Comparison of ENCODE assay signal across 8 cellular contexts in the genomic region with DNA sequence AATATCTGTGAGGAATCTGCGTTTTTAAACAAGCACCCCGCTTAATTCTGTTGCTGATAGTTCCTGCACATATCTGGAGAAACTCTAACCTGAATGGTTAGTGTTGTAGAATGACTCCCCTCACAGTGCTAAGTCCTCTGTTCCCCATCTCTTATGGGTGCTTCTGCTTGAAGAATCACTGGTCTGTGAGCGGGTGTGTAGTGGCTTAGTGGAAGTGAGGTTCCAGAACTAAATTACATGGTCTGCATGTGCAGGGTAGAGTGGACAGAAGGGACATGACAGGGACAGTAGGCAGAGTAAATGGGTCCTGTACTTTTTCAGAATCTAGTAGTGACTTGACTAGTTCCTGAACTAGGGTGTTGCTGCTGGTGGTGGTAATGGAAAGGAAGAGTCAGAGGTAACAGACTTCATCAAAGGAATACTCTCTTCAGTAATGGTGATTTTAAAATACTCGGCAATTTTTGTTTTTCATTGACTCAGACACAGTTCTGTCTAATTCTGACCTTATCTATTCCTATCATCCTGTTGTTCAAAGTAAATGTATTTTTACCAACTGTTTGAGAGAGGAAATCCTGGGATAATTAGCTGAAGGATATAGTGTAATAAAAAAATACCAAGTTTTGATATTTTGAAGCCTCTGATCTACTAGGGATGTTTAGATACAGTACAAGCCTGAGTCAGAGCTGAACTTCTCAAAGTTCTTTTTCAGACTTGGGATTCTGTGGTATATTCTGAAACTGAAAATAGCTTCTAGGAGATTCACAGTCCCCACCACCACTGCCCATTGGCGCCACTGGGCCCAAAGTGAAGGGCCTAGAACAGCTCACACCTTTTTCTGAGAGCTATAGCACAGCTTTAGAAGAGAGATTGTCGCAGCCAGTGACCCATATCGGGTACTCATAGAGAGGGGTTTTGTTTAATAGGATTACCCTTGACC. TPM values are rescaled to one million over a fixed set of nuclear protein-coding genes. Genes with fewer than 3 reads are reported as not detected.
A peak's percentile ranks its signal among the peaks of the same experiment; 100 is the strongest.
DNase-seq lines count a peak whose midpoint lies in the region; ATAC-seq and TF ChIP-seq lines count a peak whose summit lies in the region.

No MANE protein-coding gene starts in this region.

- H3K27me3 ChIP-seq in cardiac muscle cell, result no peaks in the 10 kb centered on the region
- H3K27me3 ChIP-seq in trophoblast cell (ENCODE audit: insufficient read depth, low read length), result no peaks in the 10 kb centered on the region

- H3K36me3 ChIP-seq in cardiac muscle cell (no peaks in the 10 kb centered on the region), trophoblast cell (ENCODE audit: control insufficient read depth in 1 of 2, insufficient read depth in 2 of 2, low read length in 2 of 2) (peaks cover 0 to 3% of the 10 kb centered on the region in 2 experiments)

- peak overlapping the region; percentile 75 for H3K18ac ChIP-seq in trophoblast cell (ENCODE audit: low read length)

- H3K79me2 ChIP-seq in trophoblast cell (ENCODE audit: control insufficient read depth, insufficient read depth, low read length, poor library complexity), result peaks cover 4% of the 10 kb centered on the region

- peaks cover 13% of the 10 kb centered on the region for H3K36me3 Mint-ChIP-seq in activated T-helper 1 cell treated with anti-CD3 and anti-CD28 coated beads, Interleukin-12 subunit alpha, Interleukin-12 subunit beta, Interleukin-2, Interleukin-4 antibody, amounts not matched to agents 30 ng/mL and 10 ng/mL and 1 ng/mL, durations not matched to agents 14 hours and 24 hours and 36 hours (ENCODE audit: low read depth)

- H4K8ac ChIP-seq in trophoblast cell (ENCODE audit: low read depth, low read length), result no peak overlapping the region

- H3K79me1 ChIP-seq in trophoblast cell (ENCODE audit: low read length), result peaks cover 2% of the 10 kb centered on the region

- no peak overlapping the region for H3K4me2 ChIP-seq in trophoblast cell (ENCODE audit: low read length)

- H3K23ac ChIP-seq in trophoblast cell (ENCODE audit: low read length), result no peak overlapping the region

- no peak overlapping the region for H3K4me3 ChIP-seq in cardiac muscle cell
- H3K4me3 ChIP-seq in trophoblast cell (ENCODE audit: low read depth, low read length), result no peak overlapping the region

- peaks cover 2% of the 10 kb centered on the region for H3K27me3 Mint-ChIP-seq in activated T-helper 1 cell treated with anti-CD3 and anti-CD28 coated beads, Interleukin-12 subunit alpha, Interleukin-12 subunit beta, Interleukin-2, Interleukin-4 antibody, amounts not matched to agents 30 ng/mL and 10 ng/mL and 1 ng/mL, durations not matched to agents 14 hours and 24 hours and 36 hours (ENCODE audit: insufficient read depth)

- peaks cover 62% of the 10 kb centered on the region for H3K4me1 ChIP-seq in cardiac muscle cell (ENCODE audit: low read depth)
- H3K4me1 ChIP-seq in trophoblast cell (ENCODE audit: control insufficient read depth in 1 of 2, insufficient read depth in 2 of 2, low read length in 2 of 2), result peaks cover 3 to 6% of the 10 kb centered on the region in 2 experiments

- no peak overlapping the region for H2BK120ac ChIP-seq in trophoblast cell (ENCODE audit: insufficient read depth, low read length, poor library complexity)

- no peak overlapping the region for H3K4me3 Mint-ChIP-seq in activated T-helper 1 cell treated with anti-CD3 and anti-CD28 coated beads, Interleukin-12 subunit alpha, Interleukin-12 subunit beta, Interleukin-2, Interleukin-4 antibody, amounts not matched to agents 30 ng/mL and 10 ng/mL and 1 ng/mL, durations not matched to agents 14 hours and 24 hours and 36 hours

- H2BK5ac ChIP-seq in trophoblast cell (ENCODE audit: low read depth, low read length, poor library complexity), result no peak overlapping the region

- no peaks in the 10 kb centered on the region for H3K9me3 Mint-ChIP-seq in activated T-helper 1 cell treated with anti-CD3 and anti-CD28 coated beads, Interleukin-12 subunit alpha, Interleukin-12 subunit beta, Interleukin-2, Interleukin-4 antibody, amounts not matched to agents 30 ng/mL and 10 ng/mL and 1 ng/mL, durations not matched to agents 14 hours and 24 hours and 36 hours

- H3K4ac ChIP-seq in trophoblast cell (ENCODE audit: low read depth, low read length), result no peak overlapping the region

- no peak overlapping the region for H3K14ac ChIP-seq in trophoblast cell (ENCODE audit: low read length)

- H3K9me3 ChIP-seq in cardiac muscle cell (ENCODE audit: low read depth) (no peaks in the 10 kb centered on the region), trophoblast cell (ENCODE audit: insufficient read depth, low read depth, low read length) (no peaks in the 10 kb centered on the region)

- no peak overlapping the region for H4K91ac ChIP-seq in trophoblast cell (ENCODE audit: low read depth, low read length)

- peak overlapping the region; percentile 75 for H3K27ac ChIP-seq in cardiac muscle cell
- H3K27ac ChIP-seq in trophoblast cell (ENCODE audit: low read depth, low read length), result no peak overlapping the region

- H2BK12ac ChIP-seq in trophoblast cell (ENCODE audit: low read length), result no peak overlapping the region

- peak overlapping the region; percentile 63 for H3K27ac Mint-ChIP-seq in activated T-helper 1 cell treated with anti-CD3 and anti-CD28 coated beads, Interleukin-12 subunit alpha, Interleukin-12 subunit beta, Interleukin-2, Interleukin-4 antibody, amounts not matched to agents 30 ng/mL and 10 ng/mL and 1 ng/mL, durations not matched to agents 14 hours and 24 hours and 36 hours

- peak; percentile 85 for ATAC-seq in HG03064 (IDR thresholded peaks at IDR 0.05; ENCODE audit: low read depth, unreplicated experiment)

- intact Hi-C loops in cardiac septum (cut with DNase I), result no loop called here
- intact Hi-C loops in activated T-helper 1 cell treated with anti-CD3 and anti-CD28 coated beads, Interleukin-12 subunit alpha, Interleukin-12 subunit beta, Interleukin-2, Interleukin-4 antibody, amounts not matched to agents 30 ng/mL and 10 ng/mL and 1 ng/mL, durations not matched to agents 14 hours and 24 hours and 36 hours (cut with micrococcal nuclease), result loop anchor here (1.0 to 2.0 kb wide), 3 partner anchors 12 to 56 kb away; partner anchors contain the start of gene FNDC3B

- H4K12ac ChIP-seq in trophoblast cell (ENCODE audit: low read depth, low read length), result no peak overlapping the region

- no peak overlapping the region for H2AK5ac ChIP-seq in trophoblast cell (ENCODE audit: low read length)

- no peak overlapping the region for H2AFZ ChIP-seq in trophoblast cell (ENCODE audit: insufficient read depth, low read length, poor library complexity)

- WGBS in trophoblast cell (ENCODE audit: extremely low coverage, insufficient coverage, insufficient read length), result no CpG with 5 or more reads among the region's 7 CpGs

- no peak overlapping the region for H3K9ac ChIP-seq in trophoblast cell (ENCODE audit: low read length)

- DNase-seq in cardiac muscle cell (ENCODE audit: low read depth in 1 of 2, low spot score in 1 of 2) (peak in 1 of 2 donors; percentile 29), cardiac septum (ENCODE audit: low spot score) (no peak), trophoblast cell (no peak), HPDE6-E6E7 (ENCODE audit: extremely low spot score) (no peak), islet precursor cell (no peak), SKM-1 treated with dmso at 0.1 percent for 144 hours (lab: John Stamatoyannopoulos, UW; ENCODE audit: unreplicated experiment) (no peak)
- DNase-seq in activated T-helper 1 cell treated with anti-CD3 and anti-CD28 coated beads, Interleukin-12 subunit alpha, Interleukin-12 subunit beta, Interleukin-2, Interleukin-4 antibody, amounts not matched to agents 30 ng/mL and 10 ng/mL and 1 ng/mL, durations not matched to agents 14 hours and 24 hours and 36 hours (ENCODE audit: low spot score), result peak; percentile 25

- TF ChIP-seq CTCF in cardiac muscle cell (IDR thresholded peaks at IDR 0.05; ENCODE audit: low read depth, low read length), result no peak

- H3K4me1 Mint-ChIP-seq in activated T-helper 1 cell treated with anti-CD3 and anti-CD28 coated beads, Interleukin-12 subunit alpha, Interleukin-12 subunit beta, Interleukin-2, Interleukin-4 antibody, amounts not matched to agents 30 ng/mL and 10 ng/mL and 1 ng/mL, durations not matched to agents 14 hours and 24 hours and 36 hours (ENCODE audit: low read depth), result peaks cover 69% of the 10 kb centered on the region

RNA-seq across cellular contexts. Expression of gene FNDC3B, which starts 55.5 kb away (rescaled TPM):
- total RNA-seq in cardiac muscle cell, result 56.8 and 62.3 TPM in 2 replicates
- 52.2 and 55.2 TPM in 2 replicates for polyA plus RNA-seq in cardiac muscle cell
- total RNA-seq in cardiac septum, result 139 TPM
- total RNA-seq in activated T-helper 1 cell treated with anti-CD3 and anti-CD28 coated beads, Interleukin-12 subunit alpha, Interleukin-12 subunit beta, Interleukin-2, Interleukin-4 antibody, amounts not matched to agents 30 ng/mL and 10 ng/mL and 1 ng/mL, durations not matched to agents 14 hours and 24 hours and 36 hours, result 29.0 and 31.5 TPM in 2 replicates
- 70.8 and 74.9 TPM in 2 replicates for polyA plus RNA-seq in trophoblast cell (2013)
